7 cellular contexts compared by ENCODE assay signal in genomic region chr14:49620182-49621113, GRCh38. TPM values are rescaled to one million over a fixed set of nuclear protein-coding genes. Genes with fewer than 3 reads are reported as not detected.
DNase-seq lines count a peak whose midpoint lies in the region; ATAC-seq, FAIRE-seq and TF ChIP-seq lines count a peak whose summit lies in the region.

Gene MGAT2 (plus strand): TSS chr14:49620799. CDS start chr14:49621269, 470 bp downstream.
Gene RPL36AL (minus strand): TSS chr14:49620626. CDS start chr14:49619104, 1,522 bp downstream.

- peaks cover 68% of the 10 kb centered on the region for H3K79me2 ChIP-seq in hepatocyte

- DNase-seq in GM18507 (ENCODE audit: extremely low spot score, insufficient read length, low read depth) (peak; percentile 96), NCI-H2029 (lab: John Stamatoyannopoulos, UW) (peak; percentile 99), T-helper 22 cell (ENCODE audit: low read depth) (peak; percentile 91), astrocyte of the cerebellum (ENCODE audit: low read depth) (peak; percentile 96), hepatocyte (ENCODE audit: low spot score) (peak; percentile 98), retina (peak; percentile 98)

- peak; percentile 90 for FAIRE-seq in GM18507 (lab: Jason Lieb, UNC)

- H3K27ac ChIP-seq in hepatocyte = peak within 1 kb of the TSS; percentile 97

- WGBS in hepatocyte (ENCODE audit: low lambda C conversion rate, missing lambda C conversion rate) = under 1% methylated on average over 64 of the region's 85 CpGs

- H4K20me1 ChIP-seq in hepatocyte (ENCODE audit: insufficient read depth, poor library complexity, severe bottlenecking) = peaks cover 27% of the 10 kb centered on the region

- no peaks in the 10 kb centered on the region for H3K9me2 ChIP-seq in hepatocyte (replicated peaks; ENCODE audit: insufficient read depth)

- H2AFZ ChIP-seq in hepatocyte = peak within 1 kb of the TSS; percentile 72

- no peaks in the 10 kb centered on the region for H3K36me3 ChIP-seq in hepatocyte (replicated peaks; ENCODE audit: insufficient read depth, low read depth)

- H3K4me2 ChIP-seq in hepatocyte = peak within 1 kb of the TSS; percentile 95

- peaks cover 21% of the 10 kb centered on the region for H3K4me1 ChIP-seq in hepatocyte (ENCODE audit: insufficient read depth)

- no peaks in the 10 kb centered on the region for H3K27me3 ChIP-seq in hepatocyte

- ATAC-seq in HG02981 (IDR thresholded peaks at IDR 0.05; ENCODE audit: unreplicated experiment) = peak; percentile 93

- H3K9me3 ChIP-seq in hepatocyte (ENCODE audit: low read depth) = no peaks in the 10 kb centered on the region

- H3K4me3 ChIP-seq in astrocyte of the cerebellum (ENCODE audit: low read depth, low read length) (peak within 1 kb of the TSS; percentile 80), hepatocyte (peak within 1 kb of the TSS; percentile 89)

- in situ Hi-C loops in astrocyte of the cerebellum (cut with HindIII; ENCODE audit: low sequenced_read_pairs) = no loop called here

- TF ChIP-seq CTCF in astrocyte of the cerebellum (IDR thresholded peaks at IDR 0.05; ENCODE audit: low read depth, low read length, missing control alignments) = peak; percentile 41
- TF ChIP-seq CTCF in hepatocyte (IDR thresholded peaks at IDR 0.05; ENCODE audit: poor library complexity) = peak; percentile 28

RNA-seq across cellular contexts. Expression of gene MGAT2, which starts in this region (rescaled TPM):
- total RNA-seq in hepatocyte = 74.9 and 81.3 TPM in 2 replicates
- polyA plus RNA-seq in hepatocyte = 39.4 and 53.5 TPM in 2 replicates

RNA-seq across cellular contexts. Expression of gene RPL36AL, which starts in this region (rescaled TPM):
- total RNA-seq in hepatocyte = 175 and 208 TPM in 2 replicates
- polyA plus RNA-seq in hepatocyte = 277 TPM in 2 replicates

Comparison
In these comparisons a context has a peak if more than half of its experiments do, and no peak if none do; other contexts are left out.
1. Peak in every context shown above with its lines: DNase-seq, ATAC-seq, H3K4me3 ChIP-seq and H3K27ac ChIP-seq.